In genomic region chr1:24277420-24278169, GRCh38 we compare ENCODE assay signal across 10 cellular contexts. TPM values are rescaled to one million over a fixed set of nuclear protein-coding genes. Genes with fewer than 3 reads are reported as not detected.
DNase-seq lines count a peak whose midpoint lies in the region; ATAC-seq and TF ChIP-seq lines count a peak whose summit lies in the region.
"Had no signal": no experiment of that assay in that cellular context is flagged by ENCODE, and none has a peak within 500 bp of the region (broad histone marks: within the 10 kb centered on the region; RNA-seq: fewer than 3 reads in every experiment).

No MANE protein-coding gene starts in this region.

- H3K27me3 Mint-ChIP-seq in HFFc6 (ENCODE audit: insufficient read depth): peaks cover 36% of the 10 kb centered on the region
- H3K27me3 Mint-ChIP-seq in activated T-helper 17 cell treated with anti-CD3 and anti-CD28 coated beads, Interleukin-2, amount 50 U/mL, for 72 hours: peaks cover 17% of the 10 kb centered on the region

- no peak overlapping the region for H3K4me3 ChIP-seq in mucosa of descending colon

- TF ChIP-seq CTCF in HFFc6 (IDR thresholded peaks at IDR 0.05): no peak
- no peak for TF ChIP-seq CTCF in mucosa of descending colon (IDR thresholded peaks at IDR 0.05)

- H3K4me1 ChIP-seq in mucosa of descending colon (ENCODE audit: low read depth): no peaks in the 10 kb centered on the region

- H3K9me3 Mint-ChIP-seq in HFFc6: peaks cover 16% of the 10 kb centered on the region
- H3K9me3 Mint-ChIP-seq in activated T-helper 17 cell treated with anti-CD3 and anti-CD28 coated beads, Interleukin-2, amount 50 U/mL, for 72 hours: peaks cover 4% of the 10 kb centered on the region

- intact Hi-C loops in mucosa of descending colon (cut with DNase I, micrococcal nuclease): no loop called here

- no peaks in the 10 kb centered on the region for H3K9me3 ChIP-seq in mucosa of descending colon

- peak; percentile 36 for DNase-seq in G401 (ENCODE audit: low spot score)
- peak; percentile 49 for DNase-seq in HFFc6
- DNase-seq in mucosa of descending colon: no peak
- DNase-seq in midbrain (lab: John Stamatoyannopoulos, UW): no peak
- DNase-seq in NCI-H345 (lab: John Stamatoyannopoulos, UW): no peak
- DNase-seq: activated CD8-positive, alpha-beta memory T cell treated with anti-CD3 and anti-CD28 coated beads, Interleukin-2, amount 50 U/mL, for 4 hours; cortex of kidney; naive thymus-derived CD4-positive, alpha-beta T cell had no signal

- H3K36me3 ChIP-seq in mucosa of descending colon (ENCODE audit: low read depth): no peaks in the 10 kb centered on the region

- in situ Hi-C loops in G401 (cut with HindIII; ENCODE audit: low sequenced_read_pairs): no loop called here

- peak; percentile 97 for ATAC-seq in activated T-helper 17 cell treated with anti-CD3 and anti-CD28 coated beads, Interleukin-2, amount 50 U/mL, for 72 hours (replicated peaks)
- ATAC-seq in mucosa of descending colon: peak; percentile 38
- no peak for ATAC-seq in GM19455 (IDR thresholded peaks at IDR 0.05; ENCODE audit: unreplicated experiment)
- ATAC-seq: naive thymus-derived CD4-positive, alpha-beta T cell had no signal

- no peak overlapping the region for H3K4me3 Mint-ChIP-seq in HFFc6
- peak overlapping the region; percentile 70 for H3K4me3 Mint-ChIP-seq in activated T-helper 17 cell treated with anti-CD3 and anti-CD28 coated beads, Interleukin-2, amount 50 U/mL, for 72 hours

- peaks cover 23% of the 10 kb centered on the region for H3K4me1 Mint-ChIP-seq in HFFc6 (ENCODE audit: low read depth)
- peaks cover 10% of the 10 kb centered on the region for H3K4me1 Mint-ChIP-seq in activated T-helper 17 cell treated with anti-CD3 and anti-CD28 coated beads, Interleukin-2, amount 50 U/mL, for 72 hours

- peaks cover 13% of the 10 kb centered on the region for H3K36me3 Mint-ChIP-seq in HFFc6 (ENCODE audit: low read depth)
- H3K36me3 Mint-ChIP-seq in activated T-helper 17 cell treated with anti-CD3 and anti-CD28 coated beads, Interleukin-2, amount 50 U/mL, for 72 hours (ENCODE audit: low read depth): no peaks in the 10 kb centered on the region

- no peak overlapping the region for H3K27ac Mint-ChIP-seq in HFFc6
- peak overlapping the region; percentile 58 for H3K27ac Mint-ChIP-seq in activated T-helper 17 cell treated with anti-CD3 and anti-CD28 coated beads, Interleukin-2, amount 50 U/mL, for 72 hours

RNA-seq across cellular contexts. Expression of gene GRHL3, which starts 41.6 kb away (rescaled TPM):
- total RNA-seq in G401 (2014; rRNA removed; shearing (Covaris generic)): 1.5 and 2.6 TPM in 2 replicates
- total RNA-seq in HFFc6 (2021; fragmentation: NEBNext Ultra II Directional; extraction: Animal tissue kit (Norgen Biotek cat#: 25700)): not detected
- not detected for total RNA-seq in activated T-helper 17 cell treated with anti-CD3 and anti-CD28 coated beads, Interleukin-2, amount 50 U/mL, for 72 hours
- under 1 TPM in 1 of 3 donors, not detected in 2; 0.65 TPM for total RNA-seq in mucosa of descending colon
- total RNA-seq: naive thymus-derived CD4-positive, alpha-beta T cell had no signal

Comparison
In these comparisons a context has a peak if more than half of its experiments do, and no peak if none do; other contexts are left out.
1. DNase-seq: peak in G401 (single experiment) and HFFc6 (single experiment); none in mucosa of descending colon (0 of 3), midbrain (single experiment) and NCI-H345 (single experiment).